ENCODE assay signal across 20 cellular contexts in genomic region chr9:128087262-128087661, GRCh38. TPM values are rescaled to one million over a fixed set of nuclear protein-coding genes. Genes with fewer than 3 reads are reported as not detected.
DNase-seq lines count a peak whose midpoint lies in the region; ATAC-seq and TF ChIP-seq lines count a peak whose summit lies in the region.
"Had no signal": no experiment of that assay in that cellular context is flagged by ENCODE, and none has a peak within 500 bp of the region (broad histone marks: within the 10 kb centered on the region; RNA-seq: fewer than 3 reads in every experiment).

No MANE protein-coding gene starts in this region.

- no peaks in the 10 kb centered on the region for H3K27me3 Mint-ChIP-seq in activated naive CD8-positive, alpha-beta T cell
- H3K27me3 Mint-ChIP-seq in activated naive CD8-positive, alpha-beta T cell treated with anti-CD3 and anti-CD28 coated beads for 36 hours = no peaks in the 10 kb centered on the region
- no peaks in the 10 kb centered on the region for H3K27me3 Mint-ChIP-seq in CD8-positive, alpha-beta T cell (ENCODE audit: low read depth)
- no peaks in the 10 kb centered on the region for H3K27me3 Mint-ChIP-seq in activated T-helper 17 cell treated with anti-CD3 and anti-CD28 coated beads, Interleukin-2, amount 50 U/mL, for 72 hours
- H3K27me3 Mint-ChIP-seq in naive thymus-derived CD8-positive, alpha-beta T cell = no peaks in the 10 kb centered on the region
- H3K27me3 Mint-ChIP-seq: B cell, IgD-negative memory B cell had no signal

- H3K27me3 ChIP-seq in CD8-positive, alpha-beta T cell (ENCODE audit: insufficient read depth, low read length) = no peaks in the 10 kb centered on the region
- H3K27me3 ChIP-seq: SJSA1 had no signal

- POLR2A ChIA-PET in CD8-positive, alpha-beta T cell (lab: Charles Lee) = no interaction called here
- POLR2A ChIA-PET in naive thymus-derived CD8-positive, alpha-beta T cell (lab: Charles Lee) = interaction anchor here (1.5 to 2.9 kb wide), 4 partner anchors 12 to 144 kb away, joined by 3 to 15 read pairs (median 4); partner anchors contain the start of genes NAIF1 and SLC25A25

- no peak overlapping the region for H3K4me3 ChIP-seq in CD8-positive, alpha-beta T cell (ENCODE audit: low read depth, low read length)
- H3K4me3 ChIP-seq: SJSA1 had no signal

- H3K4me3 Mint-ChIP-seq in activated naive CD8-positive, alpha-beta T cell = no peak overlapping the region
- H3K4me3 Mint-ChIP-seq in activated naive CD8-positive, alpha-beta T cell treated with anti-CD3 and anti-CD28 coated beads for 36 hours = no peak overlapping the region
- H3K4me3 Mint-ChIP-seq in CD8-positive, alpha-beta T cell = no peak overlapping the region
- no peak overlapping the region for H3K4me3 Mint-ChIP-seq in activated T-helper 17 cell treated with anti-CD3 and anti-CD28 coated beads, Interleukin-2, amount 50 U/mL, for 72 hours
- H3K4me3 Mint-ChIP-seq in naive thymus-derived CD8-positive, alpha-beta T cell = peak overlapping the region in 2 of 10 donors; percentile 8 to 68
- H3K4me3 Mint-ChIP-seq: B cell, H9, IgD-negative memory B cell had no signal

- H3K4me1 ChIP-seq in CD8-positive, alpha-beta T cell (ENCODE audit: insufficient read depth, low read length) = peaks cover 46% of the 10 kb centered on the region
- H3K4me1 ChIP-seq: SJSA1 had no signal

- peaks cover 2% of the 10 kb centered on the region for H3K36me3 Mint-ChIP-seq in activated naive CD8-positive, alpha-beta T cell
- peaks cover 20% of the 10 kb centered on the region for H3K36me3 Mint-ChIP-seq in activated naive CD8-positive, alpha-beta T cell treated with anti-CD3 and anti-CD28 coated beads for 36 hours
- H3K36me3 Mint-ChIP-seq in CD8-positive, alpha-beta T cell = peaks cover 29% of the 10 kb centered on the region
- peaks cover 29% of the 10 kb centered on the region for H3K36me3 Mint-ChIP-seq in activated T-helper 17 cell treated with anti-CD3 and anti-CD28 coated beads, Interleukin-2, amount 50 U/mL, for 72 hours (ENCODE audit: low read depth)
- H3K36me3 Mint-ChIP-seq in naive thymus-derived CD8-positive, alpha-beta T cell = peaks cover 0 to 18% (median 2%) of the 10 kb centered on the region in 3 donors

- H3K27ac Mint-ChIP-seq in activated naive CD8-positive, alpha-beta T cell = peak overlapping the region; percentile 59
- no peak overlapping the region for H3K27ac Mint-ChIP-seq in activated naive CD8-positive, alpha-beta T cell treated with anti-CD3 and anti-CD28 coated beads for 36 hours
- H3K27ac Mint-ChIP-seq in CD8-positive, alpha-beta T cell = peak overlapping the region; percentile 24
- H3K27ac Mint-ChIP-seq in activated T-helper 17 cell treated with anti-CD3 and anti-CD28 coated beads, Interleukin-2, amount 50 U/mL, for 72 hours = peak overlapping the region; percentile 84
- peak overlapping the region in 8 of 10 donors; percentile 50 to 88 (median 68) for H3K27ac Mint-ChIP-seq in naive thymus-derived CD8-positive, alpha-beta T cell
- H3K27ac Mint-ChIP-seq: B cell, IgD-negative memory B cell had no signal

- intact Hi-C loops in CD8-positive, alpha-beta T cell (cut with DNase I, micrococcal nuclease) = no loop called here

- H3K36me3 ChIP-seq in CD8-positive, alpha-beta T cell (ENCODE audit: insufficient read depth, low read length) = no peaks in the 10 kb centered on the region

- TF ChIP-seq CTCF in CD8-positive, alpha-beta T cell (IDR thresholded peaks at IDR 0.05) = no peak

- peaks cover 54% of the 10 kb centered on the region for H3K4me1 Mint-ChIP-seq in activated naive CD8-positive, alpha-beta T cell (ENCODE audit: low read depth)
- peaks cover 57% of the 10 kb centered on the region for H3K4me1 Mint-ChIP-seq in activated naive CD8-positive, alpha-beta T cell treated with anti-CD3 and anti-CD28 coated beads for 36 hours
- H3K4me1 Mint-ChIP-seq in CD8-positive, alpha-beta T cell (ENCODE audit: low read depth) = peaks cover 52% of the 10 kb centered on the region
- peaks cover 28% of the 10 kb centered on the region for H3K4me1 Mint-ChIP-seq in activated T-helper 17 cell treated with anti-CD3 and anti-CD28 coated beads, Interleukin-2, amount 50 U/mL, for 72 hours
- H3K4me1 Mint-ChIP-seq in naive thymus-derived CD8-positive, alpha-beta T cell = peaks cover 28 to 63% (median 58%) of the 10 kb centered on the region in 4 donors

- no peak for DNase-seq in activated naive CD8-positive, alpha-beta T cell treated with anti-CD3 and anti-CD28 coated beads for 36 hours
- DNase-seq in CD8-positive, alpha-beta T cell = no peak
- no peak for DNase-seq in naive thymus-derived CD8-positive, alpha-beta T cell
- no peak for DNase-seq in SHP77 treated with DMSO at 0.1 percent for 48 hours (lab: John Stamatoyannopoulos, UW)
- DNase-seq: DMS79 treated with DMSO at 0.1 percent for 48 hours, H9, NCI-H1436, NCI-H2029, NCI-H2171, NCI-H446, NCI-H748 treated with DMSO at 0.1 percent for 48 hours had no signal

- H3K9me3 Mint-ChIP-seq in activated naive CD8-positive, alpha-beta T cell (ENCODE audit: low read depth) = no peaks in the 10 kb centered on the region
- no peaks in the 10 kb centered on the region for H3K9me3 Mint-ChIP-seq in activated naive CD8-positive, alpha-beta T cell treated with anti-CD3 and anti-CD28 coated beads for 36 hours
- H3K9me3 Mint-ChIP-seq in CD8-positive, alpha-beta T cell = no peaks in the 10 kb centered on the region
- H3K9me3 Mint-ChIP-seq in activated T-helper 17 cell treated with anti-CD3 and anti-CD28 coated beads, Interleukin-2, amount 50 U/mL, for 72 hours = no peaks in the 10 kb centered on the region
- no peaks in the 10 kb centered on the region for H3K9me3 Mint-ChIP-seq in naive thymus-derived CD8-positive, alpha-beta T cell
- H3K9me3 Mint-ChIP-seq: H9, IgD-negative memory B cell had no signal

- ATAC-seq in CD8-positive, alpha-beta T cell = no peak
- ATAC-seq in activated T-helper 17 cell treated with anti-CD3 and anti-CD28 coated beads, Interleukin-2, amount 50 U/mL, for 72 hours (replicated peaks) = no peak
- no peak for ATAC-seq in naive thymus-derived CD8-positive, alpha-beta T cell
- ATAC-seq in HG02623 (IDR thresholded peaks at IDR 0.05; ENCODE audit: unreplicated experiment) (no peak), GM18517 (IDR thresholded peaks at IDR 0.05; ENCODE audit: unreplicated experiment) (no peak)

- H3K9me3 ChIP-seq in CD8-positive, alpha-beta T cell (ENCODE audit: low read length) = no peaks in the 10 kb centered on the region
- H3K9me3 ChIP-seq: SJSA1 had no signal

- H3K27ac ChIP-seq in CD8-positive, alpha-beta T cell (ENCODE audit: low read depth, low read length) = no peak overlapping the region
- H3K27ac ChIP-seq: HL-60, RWPE1, SJSA1 had no signal

- CTCF ChIA-PET in CD8-positive, alpha-beta T cell (lab: Charles Lee) = interaction anchor here (0.6 to 3.5 kb wide), 8 partner anchors 11 to 1148 kb away, joined by 3 to 23 read pairs (median 4); no protein-coding TSS in a partner anchor

RNA-seq across cellular contexts. Expression of gene SLC25A25, which starts 19.2 kb away (rescaled TPM):
- total RNA-seq in activated naive CD8-positive, alpha-beta T cell treated with anti-CD3 and anti-CD28 coated beads for 36 hours = 10 to 100 TPM; 13.0 to 14.5 TPM
- 10 to 100 TPM; 12.1 to 12.2 TPM for total RNA-seq in CD8-positive, alpha-beta T cell
- total RNA-seq in activated T-helper 17 cell treated with anti-CD3 and anti-CD28 coated beads, Interleukin-2, amount 50 U/mL, for 72 hours = 10 to 100 TPM; 10.8 to 12.7 TPM
- 10 to 100 TPM; 18.6 to 18.9 TPM for total RNA-seq in naive thymus-derived CD8-positive, alpha-beta T cell
- 10 to 100 TPM; 12.1 to 17.8 (median 13.8) TPM for polyA plus RNA-seq in naive thymus-derived CD8-positive, alpha-beta T cell

RNA-seq across cellular contexts. Expression of gene NAIF1, which starts 20.1 kb away (rescaled TPM):
- total RNA-seq in activated naive CD8-positive, alpha-beta T cell treated with anti-CD3 and anti-CD28 coated beads for 36 hours = 10 to 100 TPM; 11.2 to 12.0 TPM
- 10 to 100 TPM; 14.4 to 15.0 TPM for total RNA-seq in CD8-positive, alpha-beta T cell
- total RNA-seq in activated T-helper 17 cell treated with anti-CD3 and anti-CD28 coated beads, Interleukin-2, amount 50 U/mL, for 72 hours = 10 to 100 TPM in 1 of 2 donors, 1 to 10 TPM in 1; 9.0 to 15.0 TPM
- 10 to 100 TPM; 14.3 to 18.3 TPM for total RNA-seq in naive thymus-derived CD8-positive, alpha-beta T cell
- polyA plus RNA-seq in naive thymus-derived CD8-positive, alpha-beta T cell = 10 to 100 TPM; 10.1 to 13.3 (median 11.3) TPM

RNA-seq across cellular contexts. Expression of gene PTGES2, which starts 40.3 kb away (rescaled TPM):
- total RNA-seq in activated naive CD8-positive, alpha-beta T cell treated with anti-CD3 and anti-CD28 coated beads for 36 hours = 10 to 100 TPM; 63.3 to 66.1 TPM
- 10 to 100 TPM; 38.8 to 44.6 TPM for total RNA-seq in CD8-positive, alpha-beta T cell
- 10 to 100 TPM; 15.3 to 32.3 TPM for total RNA-seq in activated T-helper 17 cell treated with anti-CD3 and anti-CD28 coated beads, Interleukin-2, amount 50 U/mL, for 72 hours
- total RNA-seq in naive thymus-derived CD8-positive, alpha-beta T cell = 10 to 100 TPM; 69.2 to 75.6 TPM
- 10 to 100 TPM; 28.9 to 49.8 (median 33.3) TPM for polyA plus RNA-seq in naive thymus-derived CD8-positive, alpha-beta T cell
